13 cellular contexts compared by ENCODE assay signal in genomic region chr13:22944378-22944777, GRCh38.
A peak's percentile ranks its signal among the peaks of the same experiment; 100 is the strongest.
DNase-seq lines count a peak whose midpoint lies in the region; ATAC-seq, FAIRE-seq and TF ChIP-seq lines count a peak whose summit lies in the region.
"Had no signal": no experiment of that assay in that cellular context is flagged by ENCODE, and none has a peak within 500 bp of the region (broad histone marks: within the 10 kb centered on the region; RNA-seq: fewer than 3 reads in every experiment).

No MANE protein-coding gene starts in this region.

- H3K79me2 ChIP-seq in HepG2 (ENCODE audit: insufficient read depth, low read length) = no peaks in the 10 kb centered on the region
- H3K79me2 ChIP-seq in SK-N-SH (ENCODE audit: insufficient read depth) = no peaks in the 10 kb centered on the region

- no TSS peak for BruUV-seq in HepG2 (replicated peaks; lab: Mats Ljungman, UMichigan)

- TF ChIP-seq EP300 in HepG2 (IDR thresholded peaks at IDR 0.05; ENCODE audit: low read depth in 2 of 2, low read length in 2 of 2) = no peak
- no peak for TF ChIP-seq EP300 in HepG2 (CRISPR knock-in tag; IDR thresholded peaks at IDR 0.05; ENCODE audit: borderline replicate concordance)
- TF ChIP-seq EP300 in SK-N-SH (IDR thresholded peaks at IDR 0.05; ENCODE audit: borderline replicate concordance in 1 of 2, low read depth in 1 of 2, low read length in 1 of 2) = no peak

- TF ChIP-seq POLR2A in HepG2 (IDR thresholded peaks at IDR 0.05; ENCODE audit: insufficient read depth in 1 of 2, low read depth in 2 of 2, low read length in 2 of 2) (no peak), right lobe of liver (IDR thresholded peaks at IDR 0.05) (no peak)

- intact Hi-C loops in HepG2 (cut with micrococcal nuclease; ENCODE audit: unreplicated experiment) (no loop called here), right lobe of liver (cut with DNase I) (no loop called here)

- 29% methylated on average over 13 of the region's 13 CpGs for WGBS in HepG2 (ENCODE audit: low lambda C conversion rate)
- WGBS in right lobe of liver (ENCODE audit: insufficient coverage, low coverage, low lambda C conversion rate, missing lambda C conversion rate) = 66% methylated on average over 5 of the region's 13 CpGs
- WGBS in SK-N-SH (ENCODE audit: low lambda C conversion rate) = 36% methylated on average over 10 of the region's 13 CpGs

- H3K9me3 ChIP-seq in HepG2 (ENCODE audit: low read length) (no peaks in the 10 kb centered on the region), right lobe of liver (no peaks in the 10 kb centered on the region), SK-N-SH (no peaks in the 10 kb centered on the region)

- ATAC-seq in HepG2 = peak; percentile 65
- no peak for ATAC-seq in right lobe of liver
- ATAC-seq in GM21825 (IDR thresholded peaks at IDR 0.05; ENCODE audit: unreplicated experiment) = no peak
- no peak for ATAC-seq in GM21515 (IDR thresholded peaks at IDR 0.05; ENCODE audit: unreplicated experiment)
- ATAC-seq: GM12878 had no signal

- H3F3A ChIP-seq in SK-N-SH (replicated peaks; ENCODE audit: insufficient read depth) = no peaks in the 10 kb centered on the region

- H2AFZ ChIP-seq in HepG2 (ENCODE audit: low read length) (no peak overlapping the region), SK-N-SH (ENCODE audit: low read depth) (no peak overlapping the region)

- H3K9me2 ChIP-seq in SK-N-SH = no peaks in the 10 kb centered on the region

- CTCF ChIA-PET in HepG2 (lab: Yijun Ruan, JAX; ENCODE audit: low intra/inter-chr PET ratio, low total read pairs) = no interaction called here
- CTCF ChIA-PET in SK-N-SH (lab: Yijun Ruan, JAX) = interaction anchor here (1.1 kb wide), 1 partner anchor 76 kb away, joined by 3 read pairs; no protein-coding TSS in a partner anchor
- CTCF ChIA-PET in RWPE1 (lab: Yijun Ruan, JAX) = no interaction called here

- H3K4me3 ChIP-seq in HepG2 (replicated peaks in 1 of 3; ENCODE audit: insufficient read depth in 1 of 3, low read depth in 2 of 3, low read length in 3 of 3) = no peak overlapping the region
- H3K4me3 ChIP-seq in right lobe of liver = no peak overlapping the region
- H3K4me3 ChIP-seq in SK-N-SH (ENCODE audit: low read depth in 2 of 2, low read length in 1 of 2) = no peak overlapping the region
- H3K4me3 ChIP-seq: GM12878 had no signal

- FAIRE-seq in HepG2 (lab: Jason Lieb, UNC) = no peak
- FAIRE-seq: A204.1, GM12878, GM18507 had no signal

- H3K4me2 ChIP-seq in HepG2 (ENCODE audit: low read depth, low read length) = no peak overlapping the region
- H3K4me2 ChIP-seq in SK-N-SH = no peak overlapping the region

- H3K27me3 ChIP-seq in HepG2 (ENCODE audit: control insufficient read depth in 1 of 2, insufficient read depth in 2 of 2, low read length in 2 of 2) = no peaks in the 10 kb centered on the region; a peak in 1 of 5 replicates
- no peaks in the 10 kb centered on the region for H3K27me3 ChIP-seq in right lobe of liver
- H3K27me3 ChIP-seq in SK-N-SH (ENCODE audit: insufficient read depth) = no peaks in the 10 kb centered on the region; the same call in 1 of the 2 replicates

- H3K36me3 ChIP-seq in HepG2 (replicated peaks in 1 of 2; ENCODE audit: control insufficient read depth in 1 of 2, insufficient read depth in 2 of 2, low read length in 2 of 2) (no peaks in the 10 kb centered on the region), right lobe of liver (no peaks in the 10 kb centered on the region), SK-N-SH (replicated peaks in 1 of 2; ENCODE audit: control insufficient read depth in 1 of 2, insufficient read depth in 2 of 2, low read length in 1 of 2) (no peaks in the 10 kb centered on the region)

- no peak for DNase-seq in HepG2 (ENCODE audit: low spot score)
- no peak for DNase-seq in right lobe of liver
- no peak for DNase-seq in SK-N-SH
- DNase-seq in islet precursor cell = peak; percentile 45
- no peak for DNase-seq in RWPE1 (ENCODE audit: low spot score)
- DNase-seq in amniotic stem cell (lab: John Stamatoyannopoulos, UW) = no peak
- DNase-seq: NCI-H1092, NCI-H187 had no signal

- TF ChIP-seq CTCF in HepG2 (CRISPR knock-in tag; IDR thresholded peaks at IDR 0.05) (0 out of 2 replicates have a peak, but pooled peaks have one; percentile 9), right lobe of liver (IDR thresholded peaks at IDR 0.05) (no peak), SK-N-SH (IDR thresholded peaks at IDR 0.05) (peak; percentile 18; the same call in 1 of the 2 replicates), RWPE1 (conservative IDR thresholded peaks at IDR 0.05; ENCODE audit: low read depth) (no peak)

- in situ Hi-C loops in HepG2 (cut with HindIII; ENCODE audit: extremely low pct_ligation_motif_present, low pct_unique_long_range_greater_than_20kb) = no loop called here

- no peak overlapping the region for H3K9ac ChIP-seq in HepG2 (ENCODE audit: insufficient read depth, low read depth, low read length)
- H3K9ac ChIP-seq in SK-N-SH = no peak overlapping the region

- H3K4me1 ChIP-seq in HepG2 (ENCODE audit: insufficient read depth, low read length) (no peaks in the 10 kb centered on the region), right lobe of liver (no peaks in the 10 kb centered on the region), SK-N-SH (ENCODE audit: control insufficient read depth in 1 of 2, insufficient read depth in 2 of 2, low read depth in 1 of 2, low read length in 1 of 2) (no peaks in the 10 kb centered on the region)

- H4K20me1 ChIP-seq in HepG2 (ENCODE audit: insufficient read depth, low read length) (no peaks in the 10 kb centered on the region), SK-N-SH (ENCODE audit: insufficient read depth) (no peaks in the 10 kb centered on the region)

- POLR2A ChIA-PET in HepG2 (lab: Yijun Ruan, JAX) (no interaction called here), SK-N-SH (lab: Yijun Ruan, JAX) (no interaction called here), RWPE1 (lab: Yijun Ruan, JAX; ENCODE audit: low non-redundant PET) (no interaction called here)

- H3K27ac ChIP-seq in HepG2 (ENCODE audit: extremely low read length, insufficient read depth, low read length) = no peak overlapping the region
- no peak overlapping the region for H3K27ac ChIP-seq in right lobe of liver
- no peak overlapping the region for H3K27ac ChIP-seq in SK-N-SH (ENCODE audit: low read depth in 2 of 2, low read length in 1 of 2)
- no peak overlapping the region for H3K27ac ChIP-seq in RWPE1

- TF ChIP-seq RAD21 in HepG2 (CRISPR knock-in tag; IDR thresholded peaks at IDR 0.05) (no peak), SK-N-SH (IDR thresholded peaks at IDR 0.05; ENCODE audit: low read length) (no peak)

TF ChIP-seq in HepG2, 621 proteins besides CTCF, POLR2A, EP300 and RAD21:
- no peak for TF ChIP-seq ZKSCAN1 (IDR thresholded peaks at IDR 0.05; ENCODE audit: low read length)
- peak; percentile 45; the same call in 1 of the 2 replicates for TF ChIP-seq ZNF3 (CRISPR knock-in tag; IDR thresholded peaks at IDR 0.05)

TF ChIP-seq in SK-N-SH, 30 proteins besides CTCF, POLR2A, EP300 and RAD21 (continues in another document):
- no peak for TF ChIP-seq ZBTB33 (IDR thresholded peaks at IDR 0.05; ENCODE audit: borderline replicate concordance, low read depth)
- TF ChIP-seq GABPA (IDR thresholded peaks at IDR 0.05; ENCODE audit: low read depth) = no peak
- TF ChIP-seq JUND (IDR thresholded peaks at IDR 0.05) = no peak
- no peak for TF ChIP-seq NRF1 (IDR thresholded peaks at IDR 0.05; ENCODE audit: low read depth, low read length)
- TF ChIP-seq USF1 (IDR thresholded peaks at IDR 0.05; ENCODE audit: borderline replicate concordance, low read depth) = no peak
- no peak for TF ChIP-seq FOSL2 (IDR thresholded peaks at IDR 0.05; ENCODE audit: borderline replicate concordance, low read depth)
- no peak for TF ChIP-seq IRF3 (IDR thresholded peaks at IDR 0.05; ENCODE audit: low read depth, low read length)
- TF ChIP-seq GATA2 (CRISPR knock-in tag; IDR thresholded peaks at IDR 0.05) = no peak
- TF ChIP-seq ELF1 (IDR thresholded peaks at IDR 0.05) = no peak

Comparison
In these comparisons a context has a peak if more than half of its experiments do, and no peak if none do; other contexts are left out.
1. CTCF ChIP-seq: peak in HepG2 (single experiment) and SK-N-SH (single experiment); none in right lobe of liver (0 of 4) and RWPE1 (single experiment).
2. Of the 25 proteins assayed by ChIP-seq in both HepG2 and SK-N-SH: peak only in HepG2: none; only in SK-N-SH: none; in both: CTCF; in neither: 24.